25 cellular contexts compared by ENCODE assay signal in the genomic region with DNA sequence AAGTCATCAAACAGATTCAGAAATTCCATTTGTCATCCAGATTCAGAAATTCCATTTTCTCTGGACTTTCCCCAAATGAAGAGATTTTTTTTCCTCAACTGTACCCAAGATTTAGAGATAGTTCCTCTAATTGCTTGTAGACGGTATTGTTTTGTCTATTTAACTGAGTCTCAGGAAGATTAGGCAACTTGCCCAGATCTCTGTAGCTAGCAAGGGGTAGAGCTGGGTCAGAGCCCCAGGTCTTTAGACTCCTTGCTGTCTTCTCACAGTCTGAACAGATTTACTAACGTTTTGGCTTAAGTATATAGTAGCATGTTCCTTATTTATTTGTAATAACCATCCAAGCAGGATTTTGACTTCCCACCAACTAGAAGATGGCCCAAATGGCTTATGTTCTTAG.
"Had no signal": no experiment of that assay in that cellular context is flagged by ENCODE, and none has a peak within 500 bp of the region (broad histone marks: within the 10 kb centered on the region; RNA-seq: fewer than 3 reads in every experiment).

No MANE protein-coding gene starts in this region.

- H3K4me3 Mint-ChIP-seq: activated CD8-positive, alpha-beta T cell treated with anti-CD3 and anti-CD28 coated beads, Interleukin-2, amount 10 ng/mL, durations not matched to agents 7 days and 5 days; activated T-helper 17 cell treated with anti-CD3 and anti-CD28 coated beads, Interleukin-2, amount 50 U/mL, for 72 hours; central memory CD8-positive, alpha-beta T cell; mesothelial cell of epicardium; naive thymus-derived CD8-positive, alpha-beta T cell; neural progenitor cell; stimulated activated memory B cell treated with anti-CD40 and anti-IgM and Interleukin-4, amounts not matched to agents 10 μg/mL and 1 μg/mL and 100 μg/mL, for 72 hours; type B pancreatic cell had no signal

- H3K9me3 Mint-ChIP-seq: activated T-helper 17 cell treated with anti-CD3 and anti-CD28 coated beads, Interleukin-2, amount 50 U/mL, for 72 hours; central memory CD8-positive, alpha-beta T cell; type B pancreatic cell had no signal

- H3K4me3 ChIP-seq: adrenal gland, ascending aorta, breast epithelium, coronary artery, esophagus muscularis mucosa, gastrocnemius medialis, left ventricle myocardium inferior, neural progenitor cell, sigmoid colon, smooth muscle cell, thoracic aorta had no signal

- DNase-seq: activated CD4-positive, alpha-beta T cell treated with anti-CD3 and anti-CD28 coated beads for 1 hour; activated CD4-positive, alpha-beta T cell treated with anti-CD3 and anti-CD28 coated beads, Interleukin-2, amount 50 U/mL, for 1 hour; activated CD8-positive, alpha-beta T cell treated with anti-CD3 and anti-CD28 coated beads, Interleukin-2, amount 10 ng/mL, durations not matched to agents 7 days and 5 days; activated T-cell treated with anti-CD3 and anti-CD28 coated beads, Interleukin-2, amount 50 U/mL, for 1 hour; adrenal gland; gastrocnemius medialis; hippocampal formation; left ventricle myocardium inferior; mammary epithelial cell; naive thymus-derived CD8-positive, alpha-beta T cell; sigmoid colon; stimulated activated CD4-positive, alpha-beta T cell treated with anti-CD3 and anti-CD28 coated beads, Interleukin-15, amount 100 ng/mL, for 24 hours had no signal

- H3K27ac Mint-ChIP-seq: activated CD8-positive, alpha-beta T cell treated with anti-CD3 and anti-CD28 coated beads, Interleukin-2, amount 10 ng/mL, durations not matched to agents 7 days and 5 days; activated naive CD4-positive, alpha-beta T cell treated with anti-CD3 and anti-CD28 coated beads, Interleukin-2, amount 50 U/mL, for 72 hours; activated T-helper 17 cell treated with anti-CD3 and anti-CD28 coated beads, Interleukin-2, amount 50 U/mL, for 72 hours; mesothelial cell of epicardium; naive thymus-derived CD8-positive, alpha-beta T cell; neural progenitor cell; stimulated activated memory B cell treated with anti-CD40 and anti-IgM and Interleukin-4, amounts not matched to agents 10 μg/mL and 1 μg/mL and 100 μg/mL, for 72 hours; type B pancreatic cell had no signal

- H3K27me3 Mint-ChIP-seq: stimulated activated memory B cell treated with anti-CD40 and anti-IgM and Interleukin-4, amounts not matched to agents 10 μg/mL and 1 μg/mL and 100 μg/mL, for 72 hours; type B pancreatic cell had no signal

- H3K4me1 Mint-ChIP-seq: activated T-helper 17 cell treated with anti-CD3 and anti-CD28 coated beads, Interleukin-2, amount 50 U/mL, for 72 hours; central memory CD8-positive, alpha-beta T cell; mesothelial cell of epicardium; neural progenitor cell had no signal

- ATAC-seq: activated CD8-positive, alpha-beta T cell treated with anti-CD3 and anti-CD28 coated beads, Interleukin-2, amount 10 ng/mL, durations not matched to agents 7 days and 5 days; activated naive CD4-positive, alpha-beta T cell treated with anti-CD3 and anti-CD28 coated beads, Interleukin-2, amount 50 U/mL, for 72 hours; activated T-helper 17 cell treated with anti-CD3 and anti-CD28 coated beads, Interleukin-2, amount 50 U/mL, for 72 hours; gastrocnemius medialis; naive thymus-derived CD8-positive, alpha-beta T cell; stimulated activated memory B cell treated with anti-CD40 and anti-IgM and Interleukin-4, amounts not matched to agents 10 μg/mL and 1 μg/mL and 100 μg/mL, for 72 hours had no signal
